Comparison of ENCODE assay signal across 13 cellular contexts in genomic region chr1:160217466-160218165, GRCh38. TPM values are rescaled to one million over a fixed set of nuclear protein-coding genes. Genes with fewer than 3 reads are reported as not detected.
DNase-seq lines count a peak whose midpoint lies in the region; ATAC-seq, FAIRE-seq and TF ChIP-seq lines count a peak whose summit lies in the region.
"Had no signal": no experiment of that assay in that cellular context is flagged by ENCODE, and none has a peak within 500 bp of the region (broad histone marks: within the 10 kb centered on the region; RNA-seq: fewer than 3 reads in every experiment).

No MANE protein-coding gene starts in this region.

- H3K9me3 ChIP-seq in heart right ventricle: no peaks in the 10 kb centered on the region

- H3K4me1 ChIP-seq in heart right ventricle: peaks cover 4 to 54% (median 47%) of the 10 kb centered on the region in 9 donors

- ATAC-seq in heart right ventricle (peak in 5 of 8 donors; percentile 16 to 29 (median 19)), Right ventricle myocardium superior (ENCODE audit: poor library complexity) (no peak), esophagus mucosa (peak; percentile 88), HG03342 (IDR thresholded peaks at IDR 0.05; ENCODE audit: unreplicated experiment) (no peak), HG02759 (IDR thresholded peaks at IDR 0.05; ENCODE audit: unreplicated experiment) (no peak), HG02623 (IDR thresholded peaks at IDR 0.05; ENCODE audit: unreplicated experiment) (no peak)
- no peak for ATAC-seq in naive thymus-derived CD8-positive, alpha-beta T cell
- ATAC-seq: stimulated activated naive CD8-positive, alpha-beta T cell treated with anti-CD3 and anti-CD28 coated beads, Interleukin-15, amount 100 ng/mL, for 72 hours had no signal

- H3K36me3 Mint-ChIP-seq in naive thymus-derived CD8-positive, alpha-beta T cell: peaks cover 10 to 80% (median 11%) of the 10 kb centered on the region in 3 donors

- H3K4me1 Mint-ChIP-seq in naive thymus-derived CD8-positive, alpha-beta T cell: peaks cover 0 to 2% (median 0%) of the 10 kb centered on the region in 4 donors
- H3K4me1 Mint-ChIP-seq: CD4-positive, alpha-beta memory T cell; stimulated activated naive CD8-positive, alpha-beta T cell treated with anti-CD3 and anti-CD28 coated beads, Interleukin-15, amount 100 ng/mL, for 72 hours had no signal

- DNase-seq in heart right ventricle (no peak), Right ventricle myocardium superior (no peak), RCC 7860 (ENCODE audit: low spot score) (no peak)
- DNase-seq in naive thymus-derived CD8-positive, alpha-beta T cell: no peak
- DNase-seq: activated CD8-positive, alpha-beta memory T cell treated with anti-CD3 and anti-CD28 coated beads, Interleukin-2, amount 50 U/mL, for 4 hours; CD4-positive, alpha-beta memory T cell; stimulated activated naive CD8-positive, alpha-beta T cell treated with anti-CD3 and anti-CD28 coated beads, Interleukin-15, amount 100 ng/mL, for 72 hours had no signal

- peak overlapping the region in 8 of 10 donors; percentile 6 to 75 (median 61) for H3K27ac ChIP-seq in heart right ventricle

- no peak for FAIRE-seq in RCC 7860 (lab: Jason Lieb, UNC)
- FAIRE-seq: frontal cortex had no signal

- H3K36me3 ChIP-seq in heart right ventricle: peaks cover 3 to 100% (median 73%) of the 10 kb centered on the region in 9 donors

- no peak for TF ChIP-seq CTCF in heart right ventricle (IDR thresholded peaks at IDR 0.05)

- no peaks in the 10 kb centered on the region for H3K27me3 ChIP-seq in heart right ventricle

- no peak overlapping the region for H3K4me3 ChIP-seq in heart right ventricle

- H3K27ac Mint-ChIP-seq in naive thymus-derived CD8-positive, alpha-beta T cell: peak overlapping the region in 6 of 10 donors; percentile 11 to 73 (median 46)

- H3K9me3 Mint-ChIP-seq in naive thymus-derived CD8-positive, alpha-beta T cell: no peaks in the 10 kb centered on the region
- H3K9me3 Mint-ChIP-seq: CD4-positive, alpha-beta memory T cell; stimulated activated naive CD8-positive, alpha-beta T cell treated with anti-CD3 and anti-CD28 coated beads, Interleukin-15, amount 100 ng/mL, for 72 hours had no signal

- WGBS in heart right ventricle, 2 donors: 48 to 54% methylated on average over 11 of the region's 11 CpGs

- intact Hi-C loops in heart right ventricle (cut with DNase I) (loop anchor here in 3 of 10 donors (2.0 to 10.0 kb wide), 3 partner anchors 23 to 113 kb away; no protein-coding TSS in a partner anchor), Right ventricle myocardium superior (cut with DNase I) (no loop called here)

- no peak overlapping the region for H3K4me3 Mint-ChIP-seq in naive thymus-derived CD8-positive, alpha-beta T cell
- H3K4me3 Mint-ChIP-seq: CD4-positive, alpha-beta memory T cell; stimulated activated naive CD8-positive, alpha-beta T cell treated with anti-CD3 and anti-CD28 coated beads, Interleukin-15, amount 100 ng/mL, for 72 hours had no signal

- POLR2A ChIA-PET in naive thymus-derived CD8-positive, alpha-beta T cell (lab: Charles Lee): interaction anchor here (1.1 kb wide), 1 partner anchor 10 kb away, joined by 5 read pairs; no protein-coding TSS in a partner anchor

- no peaks in the 10 kb centered on the region for H3K27me3 Mint-ChIP-seq in naive thymus-derived CD8-positive, alpha-beta T cell
- H3K27me3 Mint-ChIP-seq: CD4-positive, alpha-beta memory T cell; stimulated activated naive CD8-positive, alpha-beta T cell treated with anti-CD3 and anti-CD28 coated beads, Interleukin-15, amount 100 ng/mL, for 72 hours had no signal

RNA-seq across cellular contexts. Expression of gene PEA15, which starts 12.4 kb away (rescaled TPM):
- total RNA-seq in heart right ventricle (100 to 1,000 TPM; 213 to 451 (median 271) TPM), Right ventricle myocardium superior (225 TPM), esophagus mucosa (107 TPM)
- 100 to 1,000 TPM; 244 to 536 TPM for polyA plus RNA-seq in heart right ventricle
- total RNA-seq in naive thymus-derived CD8-positive, alpha-beta T cell: 10 to 100 TPM; 13.1 to 13.2 TPM
- polyA plus RNA-seq in naive thymus-derived CD8-positive, alpha-beta T cell: 1 to 10 TPM; 3.9 to 4.6 (median 4.3) TPM

RNA-seq across cellular contexts. Expression of gene CASQ1, which starts 27.2 kb away (rescaled TPM):
- total RNA-seq in heart right ventricle (10 to 100 TPM; 17.5 to 68.9 (median 45.4) TPM), Right ventricle myocardium superior (12.6 TPM), esophagus mucosa (0.28 TPM)
- polyA plus RNA-seq in heart right ventricle: 10 to 100 TPM; 27.4 to 39.3 TPM
- not detected for total RNA-seq in naive thymus-derived CD8-positive, alpha-beta T cell
- polyA plus RNA-seq in naive thymus-derived CD8-positive, alpha-beta T cell: not detected
- total RNA-seq: CD4-positive, alpha-beta memory T cell; pulmonary artery endothelial cell had no signal
- polyA plus RNA-seq: CD4-positive, alpha-beta memory T cell had no signal

RNA-seq across cellular contexts. Expression of gene DCAF8, which starts 44.7 kb away (rescaled TPM):
- total RNA-seq in heart right ventricle: 100 to 1,000 TPM; 122 to 171 (median 154) TPM
- 100 to 1,000 TPM in 1 of 2 donors, 10 to 100 TPM in 1; 47.1 to 101 TPM for polyA plus RNA-seq in heart right ventricle
- total RNA-seq in Right ventricle myocardium superior: 146 TPM
- total RNA-seq in esophagus mucosa: 46.8 TPM
- 100 to 1,000 TPM; 256 TPM for total RNA-seq in naive thymus-derived CD8-positive, alpha-beta T cell
- 10 to 100 TPM; 46.9 to 51.6 (median 49.5) TPM for polyA plus RNA-seq in naive thymus-derived CD8-positive, alpha-beta T cell

Comparison
In these comparisons a context has a peak if more than half of its experiments do, and no peak if none do; other contexts are left out.
1. ATAC-seq: peak in heart right ventricle (5 of 8) and esophagus mucosa (single experiment); none in Right ventricle myocardium superior (single experiment), naive thymus-derived CD8-positive, alpha-beta T cell (0 of 2), HG03342 (single experiment), HG02759 (single experiment) and HG02623 (single experiment).
2. RNA of gene CASQ1, which starts 27.2 kb away (total RNA-seq): 17.5 to 68.9 TPM in heart right ventricle and 12.6 TPM in Right ventricle myocardium superior (single experiment); 0.28 TPM in esophagus mucosa (single experiment) and not detected in naive thymus-derived CD8-positive, alpha-beta T cell; every median in the first group is over 10 times any median in the second.